8 cellular contexts compared by ENCODE assay signal in the genomic region with DNA sequence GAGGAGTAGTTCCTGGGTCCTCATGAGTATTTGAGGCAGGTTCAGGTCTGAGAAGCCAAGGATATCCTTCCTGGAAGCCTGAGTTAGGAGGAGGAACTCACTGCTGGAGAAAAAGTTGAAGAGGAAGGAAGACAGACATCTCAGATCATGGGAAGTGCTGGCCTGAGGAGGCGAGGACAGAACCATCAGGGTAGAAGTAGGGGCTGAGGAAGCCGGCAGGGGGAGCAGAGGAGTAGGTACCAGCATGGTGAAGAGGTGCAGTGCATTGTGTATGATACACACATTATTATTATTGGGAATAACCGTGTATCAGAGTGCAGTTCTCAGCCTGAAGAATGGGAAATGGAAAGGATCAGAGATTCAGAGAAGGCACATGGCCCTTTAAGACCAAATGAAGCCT.
DNase-seq lines count a peak whose midpoint lies in the region; ATAC-seq and TF ChIP-seq lines count a peak whose summit lies in the region.
"Not testable (repeated sequence)": the region's sequence is repeated elsewhere in the genome, so short reads cannot be mapped to it uniquely, and the experiment has no call there.

No MANE protein-coding gene starts in this region.

- H3K36me3 ChIP-seq in DND-41 (ENCODE audit: insufficient read depth, low read length); OCI-LY7 (ENCODE audit: insufficient read depth, low read length): not testable (repeated sequence)

- intact Hi-C loops in OCI-LY7 (cut with micrococcal nuclease; ENCODE audit: unreplicated experiment); activated CD4-positive, alpha-beta T cell treated with anti-CD3 and anti-CD28 coated beads, Interleukin-2, amount 10 ng/mL, durations not matched to agents 24 days and 14 days (cut with micrococcal nuclease): not testable (repeated sequence)

- not testable (repeated sequence) for H3K4me3 ChIP-seq in DND-41 (ENCODE audit: low read depth in 1 of 2, low read length in 2 of 2)
- H3K4me3 ChIP-seq in OCI-LY7 (ENCODE audit: low read depth, low read length, poor library complexity, severe bottlenecking): peak overlapping the region; percentile 22

- peaks cover 30% of the 10 kb centered on the region for H3K27me3 Mint-ChIP-seq in activated CD4-positive, alpha-beta T cell treated with anti-CD3 and anti-CD28 coated beads, Interleukin-2, amount 10 ng/mL, durations not matched to agents 24 days and 14 days
- H3K27me3 Mint-ChIP-seq in endothelial cell (ENCODE audit: unreplicated experiment): not testable (repeated sequence)
- H3K27me3 Mint-ChIP-seq in osteocyte (ENCODE audit: unreplicated experiment): peaks cover 40% of the 10 kb centered on the region

- not testable (repeated sequence) for H3K27me3 ChIP-seq in DND-41 (ENCODE audit: insufficient read depth, low read length, poor library complexity)

- not testable (repeated sequence) for H3K9me3 ChIP-seq in DND-41 (ENCODE audit: insufficient read depth, low read length, severe bottlenecking); OCI-LY7 (ENCODE audit: low read length)

- H3K4me1 ChIP-seq in DND-41 (ENCODE audit: insufficient read depth, low read length): not testable (repeated sequence)
- peaks cover 16% of the 10 kb centered on the region for H3K4me1 ChIP-seq in OCI-LY7 (ENCODE audit: insufficient read depth, low read length, poor library complexity, severe bottlenecking)

- ATAC-seq in DND-41 (ENCODE audit: insufficient read depth, low read depth): 0 out of 3 replicates have a peak, but pooled peaks have one; percentile 50
- peak; percentile 54 for ATAC-seq in GM19035 (IDR thresholded peaks at IDR 0.05; ENCODE audit: unreplicated experiment)

- peak; percentile 73 for TF ChIP-seq CTCF in 22Rv1 (IDR thresholded peaks at IDR 0.05)
- peak; percentile 19 for TF ChIP-seq CTCF in DND-41 (IDR thresholded peaks at IDR 0.05; ENCODE audit: borderline replicate concordance, extremely low read depth, low read length, poor library complexity, severe bottlenecking)
- TF ChIP-seq CTCF in OCI-LY7 (conservative IDR thresholded peaks at IDR 0.05; ENCODE audit: low read length): peak; percentile 78
- TF ChIP-seq CTCF in endothelial cell (IDR thresholded peaks at IDR 0.05; ENCODE audit: unreplicated experiment): peak; percentile 14
- peak; percentile 15 for TF ChIP-seq CTCF in osteocyte (IDR thresholded peaks at IDR 0.05)

- not testable (repeated sequence) for H2AFZ ChIP-seq in DND-41 (ENCODE audit: low read depth, low read length)
- peak overlapping the region; percentile 82 for H2AFZ ChIP-seq in OCI-LY7 (ENCODE audit: low read length)

- CTCF ChIA-PET in OCI-LY7 (lab: Charles Lee; ENCODE audit: unreplicated experiment): interaction anchor here (0.6 kb wide), 1 partner anchor 735 kb away, joined by 3 read pairs; no protein-coding TSS in a partner anchor

- H3K9me2 ChIP-seq in OCI-LY7 (ENCODE audit: insufficient read depth, low read length): not testable (repeated sequence)

- POLR2A ChIA-PET in OCI-LY7 (lab: Charles Lee): not testable (repeated sequence)

- not testable (repeated sequence) for DNase-seq in DND-41; osteocyte (ENCODE audit: extremely low spot score, unreplicated experiment)
- DNase-seq in HuH-7.5 (ENCODE audit: low spot score): peak; percentile 29
- peak; percentile 50 for DNase-seq in OCI-LY7 (ENCODE audit: low spot score)
- DNase-seq in activated CD4-positive, alpha-beta T cell treated with anti-CD3 and anti-CD28 coated beads, Interleukin-2, amount 10 ng/mL, durations not matched to agents 24 days and 14 days: peak; percentile 69
- DNase-seq in endothelial cell (ENCODE audit: low spot score): peak; percentile 46

- not testable (repeated sequence) for H3K4me2 ChIP-seq in DND-41 (ENCODE audit: insufficient read depth, low read length)
- H3K4me2 ChIP-seq in OCI-LY7 (ENCODE audit: low read length): peak overlapping the region; percentile 55

- H4K20me1 ChIP-seq in DND-41 (ENCODE audit: insufficient read depth, low read length); OCI-LY7 (ENCODE audit: insufficient read depth, low read length): not testable (repeated sequence)

- H3K27ac Mint-ChIP-seq in activated CD4-positive, alpha-beta T cell treated with anti-CD3 and anti-CD28 coated beads, Interleukin-2, amount 10 ng/mL, durations not matched to agents 24 days and 14 days; endothelial cell (ENCODE audit: unreplicated experiment); osteocyte (ENCODE audit: unreplicated experiment): not testable (repeated sequence)

- H3K9me3 Mint-ChIP-seq in activated CD4-positive, alpha-beta T cell treated with anti-CD3 and anti-CD28 coated beads, Interleukin-2, amount 10 ng/mL, durations not matched to agents 24 days and 14 days: peaks cover 11% of the 10 kb centered on the region
- H3K9me3 Mint-ChIP-seq in endothelial cell (ENCODE audit: unreplicated experiment); osteocyte (ENCODE audit: unreplicated experiment): not testable (repeated sequence)

- not testable (repeated sequence) for H3K36me3 Mint-ChIP-seq in activated CD4-positive, alpha-beta T cell treated with anti-CD3 and anti-CD28 coated beads, Interleukin-2, amount 10 ng/mL, durations not matched to agents 24 days and 14 days (ENCODE audit: low read depth); endothelial cell (ENCODE audit: low read depth, unreplicated experiment); osteocyte (ENCODE audit: unreplicated experiment)

- not testable (repeated sequence) for H3K9ac ChIP-seq in DND-41 (ENCODE audit: low read depth, low read length)

- H3K27ac ChIP-seq in 22Rv1; DND-41 (ENCODE audit: low read length): not testable (repeated sequence)
- H3K27ac ChIP-seq in OCI-LY7 (ENCODE audit: low read depth, low read length, poor library complexity, severe bottlenecking): peak overlapping the region; percentile 40

- not testable (repeated sequence) for H3K79me2 ChIP-seq in DND-41 (ENCODE audit: insufficient read depth, low read length); OCI-LY7 (ENCODE audit: insufficient read depth, low read depth, low read length)

- not testable (repeated sequence) for H3K4me3 Mint-ChIP-seq in activated CD4-positive, alpha-beta T cell treated with anti-CD3 and anti-CD28 coated beads, Interleukin-2, amount 10 ng/mL, durations not matched to agents 24 days and 14 days; endothelial cell (ENCODE audit: unreplicated experiment); osteocyte (ENCODE audit: unreplicated experiment)

- not testable (repeated sequence) for H3K4me1 Mint-ChIP-seq in activated CD4-positive, alpha-beta T cell treated with anti-CD3 and anti-CD28 coated beads, Interleukin-2, amount 10 ng/mL, durations not matched to agents 24 days and 14 days; endothelial cell (ENCODE audit: unreplicated experiment); osteocyte (ENCODE audit: unreplicated experiment)

- not testable (repeated sequence) for BruUV-seq in OCI-LY7 (replicated peaks; lab: Mats Ljungman, UMichigan)

Comparison
In these comparisons a context has a peak if more than half of its experiments do, and no peak if none do; other contexts are left out.
1. CTCF ChIP-seq: peak in every context shown above with its lines; median percentile 78 in OCI-LY7; 73 in 22Rv1; 19 in DND-41; 15 in osteocyte; 14 in endothelial cell.